In the genomic region with DNA sequence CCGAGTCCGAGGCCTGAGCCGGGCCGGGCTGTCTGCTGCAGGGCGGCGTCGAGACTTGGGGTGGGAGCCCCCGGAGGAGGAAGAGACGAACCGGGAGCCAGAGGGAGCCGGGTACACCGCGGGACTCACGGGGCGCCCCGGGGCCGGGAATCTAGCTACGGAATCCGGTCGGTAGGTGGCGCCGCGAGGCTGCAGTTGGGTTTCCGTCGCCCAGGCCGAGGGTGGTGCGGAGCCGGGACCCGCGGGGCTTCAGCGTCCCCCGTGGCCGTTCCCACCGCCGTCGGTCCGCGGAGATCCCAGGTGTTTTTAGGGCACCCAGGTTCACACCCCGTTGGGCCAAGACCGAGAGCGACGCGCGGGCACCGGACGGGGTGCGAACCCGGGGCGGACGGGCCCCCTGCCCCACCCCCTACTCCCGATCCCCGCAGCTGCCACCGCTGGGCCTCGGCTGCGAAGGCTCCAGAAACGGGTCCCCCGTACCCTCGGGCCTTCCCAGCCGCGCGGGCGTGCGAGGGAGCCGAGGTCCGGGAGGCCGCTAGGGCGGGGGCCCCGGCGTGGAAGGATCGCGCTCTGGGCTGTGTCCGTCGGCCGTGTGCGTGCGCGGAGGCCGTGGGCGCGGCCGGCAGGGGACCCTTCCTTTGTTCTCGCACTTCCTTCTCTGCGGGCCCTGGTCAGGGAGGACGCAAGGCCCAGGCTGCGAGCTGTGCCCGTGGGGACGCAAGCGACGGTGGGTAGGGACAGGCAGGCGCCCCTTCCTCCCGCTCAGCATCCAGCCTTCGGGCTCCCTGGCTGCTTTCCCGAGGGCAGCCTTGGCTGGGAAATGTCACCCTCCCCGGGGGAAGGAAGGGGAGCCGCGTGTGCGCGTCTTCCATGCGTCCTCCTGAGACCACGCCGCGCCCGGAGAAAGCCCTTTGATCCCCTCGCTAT, we compare ENCODE assay signal across 8 cellular contexts.
DNase-seq lines count a peak whose midpoint lies in the region; ATAC-seq and TF ChIP-seq lines count a peak whose summit lies in the region.

No MANE protein-coding gene starts in this region.

- TF ChIP-seq RAD21 in neural cell (conservative IDR thresholded peaks at IDR 0.05), result peak; percentile 97

- TF ChIP-seq POLR2A in GM18505 (IDR thresholded peaks at IDR 0.05; ENCODE audit: borderline replicate concordance, extremely low read depth, insufficient read depth, insufficient read length), result no peak

- WGBS in HUES64, result 8% methylated on average over 104 of the region's 104 CpGs

- intact Hi-C loops in Panc1 (cut with micrococcal nuclease; ENCODE audit: unreplicated experiment), result no loop called here
- intact Hi-C loops in activated T-helper 2 cell treated with anti-CD3 and anti-CD28 coated beads, Interferon-gamma antibody, Interleukin-2, Interleukin-4, amounts not matched to agents 10 μg/mL and 5 μg/mL and 100 μg/mL, durations not matched to agents 14 hours and 24 hours and 36 hours (cut with micrococcal nuclease), result loop anchor here (1.0 to 5.0 kb wide), 4 partner anchors 223 to 1084 kb away; no protein-coding TSS in a partner anchor

- no TSS peak for BruUV-seq in Panc1 (replicated peaks; lab: Mats Ljungman, UMichigan)

- peak overlapping the region; percentile 65 for H3K4me3 ChIP-seq in HUES64 (ENCODE audit: low read length)
- H3K4me3 ChIP-seq in Panc1 (ENCODE audit: low read depth in 2 of 2, low read length in 2 of 2), result peak overlapping the region; percentile 43 to 53
- peak overlapping the region; percentile 67 for H3K4me3 ChIP-seq in fibroblast of villous mesenchyme (ENCODE audit: low read depth, low read length)
- peak overlapping the region; percentile 63 for H3K4me3 ChIP-seq in neural cell (ENCODE audit: low read length)

- DNase-seq in Panc1 (ENCODE audit: low read depth, low spot score) (no peak), fibroblast of villous mesenchyme (ENCODE audit: low read depth) (peak; percentile 68)
- DNase-seq in activated T-helper 2 cell treated with anti-CD3 and anti-CD28 coated beads, Interferon-gamma antibody, Interleukin-2, Interleukin-4, amounts not matched to agents 10 μg/mL and 5 μg/mL and 100 μg/mL, durations not matched to agents 14 hours and 24 hours and 36 hours (ENCODE audit: low spot score), result peak; percentile 59
- DNase-seq in stimulated activated naive CD8-positive, alpha-beta T cell treated with anti-CD3 and anti-CD28 coated beads, Interleukin-15, Interleukin-2, amounts not matched to agents 100 U/mL and 50 U/mL, for 24 hours, result peak; percentile 90

- no peaks in the 10 kb centered on the region for H3K36me3 Mint-ChIP-seq in activated T-helper 2 cell treated with anti-CD3 and anti-CD28 coated beads, Interferon-gamma antibody, Interleukin-2, Interleukin-4, amounts not matched to agents 10 μg/mL and 5 μg/mL and 100 μg/mL, durations not matched to agents 14 hours and 24 hours and 36 hours (ENCODE audit: low read depth)

- no peak overlapping the region for H3K4me2 ChIP-seq in neural cell (ENCODE audit: low read length)

- H3K4me3 Mint-ChIP-seq in activated T-helper 2 cell treated with anti-CD3 and anti-CD28 coated beads, Interferon-gamma antibody, Interleukin-2, Interleukin-4, amounts not matched to agents 10 μg/mL and 5 μg/mL and 100 μg/mL, durations not matched to agents 14 hours and 24 hours and 36 hours (ENCODE audit: low read depth), result peak overlapping the region; percentile 77

- H3K4me1 ChIP-seq in HUES64 (ENCODE audit: insufficient read depth, low read length) (no peaks in the 10 kb centered on the region), Panc1 (ENCODE audit: control insufficient read depth, insufficient read depth, low read length) (peaks cover 11% of the 10 kb centered on the region; the same call in 1 of the 2 replicates)

- H3K9me3 ChIP-seq in HUES64 (ENCODE audit: insufficient read depth, low read depth, low read length) (no peaks in the 10 kb centered on the region), Panc1 (ENCODE audit: control insufficient read depth, insufficient read depth, low read depth, low read length) (no peaks in the 10 kb centered on the region), neural cell (ENCODE audit: low read length) (no peaks in the 10 kb centered on the region)

- H3K27me3 ChIP-seq in HUES64 (ENCODE audit: insufficient read depth, low read length) (peaks cover 18% of the 10 kb centered on the region), Panc1 (ENCODE audit: control insufficient read depth, insufficient read depth, low read length) (no peaks in the 10 kb centered on the region), neural cell (ENCODE audit: insufficient read depth, low read depth, low read length) (no peaks in the 10 kb centered on the region)

- TF ChIP-seq EP300 in neural cell (conservative IDR thresholded peaks at IDR 0.05; ENCODE audit: poor library complexity, severe bottlenecking), result peak; percentile 27

- no peaks in the 10 kb centered on the region for H3K79me2 ChIP-seq in neural cell (replicated peaks; ENCODE audit: insufficient read depth, low read length)

- POLR2A ChIA-PET in Panc1 (lab: Charles Lee), result interaction anchor here (0.5 to 0.6 kb wide), 2 partner anchors 12 to 883 kb away, joined by 3 read pairs; no protein-coding TSS in a partner anchor

- peak overlapping the region; percentile 90 for H3K9ac ChIP-seq in HUES64 (ENCODE audit: low read depth, low read length)
- H3K9ac ChIP-seq in neural cell (ENCODE audit: low read length), result peak overlapping the region; percentile 54

- no peaks in the 10 kb centered on the region for H3K9me2 ChIP-seq in neural cell (ENCODE audit: insufficient read depth, low read length)

- peak overlapping the region; percentile 87 for H3K27ac ChIP-seq in 22Rv1
- no peak overlapping the region for H3K27ac ChIP-seq in HUES64 (ENCODE audit: low read depth, low read length)
- peak overlapping the region; percentile 85 for H3K27ac ChIP-seq in Panc1 (ENCODE audit: low read length)
- no peak overlapping the region for H3K27ac ChIP-seq in neural cell (ENCODE audit: low read length)

- H3K36me3 ChIP-seq in HUES64 (ENCODE audit: insufficient read depth, low read length), result no peaks in the 10 kb centered on the region
- peaks cover 3% of the 10 kb centered on the region; the same call in 1 of the 2 replicates for H3K36me3 ChIP-seq in Panc1 (ENCODE audit: control insufficient read depth, insufficient read depth, low read length)
- H3K36me3 ChIP-seq in neural cell (ENCODE audit: insufficient read depth, low read length), result no peaks in the 10 kb centered on the region

- in situ Hi-C loops in Panc1 (cut with HindIII; ENCODE audit: low pct_unique_long_range_greater_than_20kb, low sequenced_read_pairs), result no loop called here

- H3K9me3 Mint-ChIP-seq in activated T-helper 2 cell treated with anti-CD3 and anti-CD28 coated beads, Interferon-gamma antibody, Interleukin-2, Interleukin-4, amounts not matched to agents 10 μg/mL and 5 μg/mL and 100 μg/mL, durations not matched to agents 14 hours and 24 hours and 36 hours, result no peaks in the 10 kb centered on the region

- peaks cover 15% of the 10 kb centered on the region for H3K27me3 Mint-ChIP-seq in activated T-helper 2 cell treated with anti-CD3 and anti-CD28 coated beads, Interferon-gamma antibody, Interleukin-2, Interleukin-4, amounts not matched to agents 10 μg/mL and 5 μg/mL and 100 μg/mL, durations not matched to agents 14 hours and 24 hours and 36 hours (ENCODE audit: low read depth)

- H4K20me1 ChIP-seq in neural cell (ENCODE audit: insufficient read depth), result no peaks in the 10 kb centered on the region

- H3K4me1 Mint-ChIP-seq in activated T-helper 2 cell treated with anti-CD3 and anti-CD28 coated beads, Interferon-gamma antibody, Interleukin-2, Interleukin-4, amounts not matched to agents 10 μg/mL and 5 μg/mL and 100 μg/mL, durations not matched to agents 14 hours and 24 hours and 36 hours (ENCODE audit: low read depth), result peaks cover 11% of the 10 kb centered on the region

- no peak overlapping the region for H2AFZ ChIP-seq in neural cell (ENCODE audit: low read depth, low read length)

- CTCF ChIA-PET in Panc1 (lab: Charles Lee), result interaction anchor here (0.5 to 1.1 kb wide), 6 partner anchors 16 to 1244 kb away, joined by 3 to 6 read pairs (median 4); no protein-coding TSS in a partner anchor

- H3F3A ChIP-seq in neural cell (ENCODE audit: insufficient read depth, low read length, poor library complexity, severe bottlenecking), result no peaks in the 10 kb centered on the region

- TF ChIP-seq CTCF in 22Rv1 (IDR thresholded peaks at IDR 0.05), result peak; percentile 91
- TF ChIP-seq CTCF in Panc1 (IDR thresholded peaks at IDR 0.05), result peak; percentile 88
- TF ChIP-seq CTCF in fibroblast of villous mesenchyme (IDR thresholded peaks at IDR 0.05; ENCODE audit: insufficient read depth, low read depth, low read length), result peak; percentile 84
- TF ChIP-seq CTCF in neural cell (IDR thresholded peaks at IDR 0.05; ENCODE audit: poor library complexity, severe bottlenecking), result peak; percentile 95

- no peak overlapping the region for H3K27ac Mint-ChIP-seq in activated T-helper 2 cell treated with anti-CD3 and anti-CD28 coated beads, Interferon-gamma antibody, Interleukin-2, Interleukin-4, amounts not matched to agents 10 μg/mL and 5 μg/mL and 100 μg/mL, durations not matched to agents 14 hours and 24 hours and 36 hours

- ATAC-seq in GM18505 (IDR thresholded peaks at IDR 0.05; ENCODE audit: unreplicated experiment), result peak; percentile 48
- peak; percentile 82 for ATAC-seq in Panc1
- ATAC-seq in stimulated activated naive CD8-positive, alpha-beta T cell treated with anti-CD3 and anti-CD28 coated beads, Interleukin-15, Interleukin-2, amounts not matched to agents 100 U/mL and 50 U/mL, for 24 hours, result peak; percentile 84

TF ChIP-seq in neural cell, 6 proteins besides CTCF, POLR2A, EP300 and RAD21 (continues in another document):
- peak; percentile 94 for TF ChIP-seq SMC3 (conservative IDR thresholded peaks at IDR 0.05; ENCODE audit: poor library complexity)
- TF ChIP-seq EZH2 (IDR thresholded peaks at IDR 0.05; ENCODE audit: borderline replicate concordance, insufficient read depth, low read length, poor library complexity, severe bottlenecking), result no peak
- TF ChIP-seq TAF1 (IDR thresholded peaks at IDR 0.05; ENCODE audit: low read depth), result peak; percentile 24

Comparison
In these comparisons a context has a peak if more than half of its experiments do, and no peak if none do; other contexts are left out.
1. H3K27ac ChIP-seq: peak in 22Rv1 (single experiment) and Panc1 (single experiment); none in HUES64 (single experiment) and neural cell (single experiment).
2. Peak in every context shown above with its lines, with median percentiles within 50 percentile points of each other: CTCF ChIP-seq, ATAC-seq and H3K4me3 ChIP-seq.